Comparison of ENCODE assay signal across 18 cellular contexts in the genomic region with DNA sequence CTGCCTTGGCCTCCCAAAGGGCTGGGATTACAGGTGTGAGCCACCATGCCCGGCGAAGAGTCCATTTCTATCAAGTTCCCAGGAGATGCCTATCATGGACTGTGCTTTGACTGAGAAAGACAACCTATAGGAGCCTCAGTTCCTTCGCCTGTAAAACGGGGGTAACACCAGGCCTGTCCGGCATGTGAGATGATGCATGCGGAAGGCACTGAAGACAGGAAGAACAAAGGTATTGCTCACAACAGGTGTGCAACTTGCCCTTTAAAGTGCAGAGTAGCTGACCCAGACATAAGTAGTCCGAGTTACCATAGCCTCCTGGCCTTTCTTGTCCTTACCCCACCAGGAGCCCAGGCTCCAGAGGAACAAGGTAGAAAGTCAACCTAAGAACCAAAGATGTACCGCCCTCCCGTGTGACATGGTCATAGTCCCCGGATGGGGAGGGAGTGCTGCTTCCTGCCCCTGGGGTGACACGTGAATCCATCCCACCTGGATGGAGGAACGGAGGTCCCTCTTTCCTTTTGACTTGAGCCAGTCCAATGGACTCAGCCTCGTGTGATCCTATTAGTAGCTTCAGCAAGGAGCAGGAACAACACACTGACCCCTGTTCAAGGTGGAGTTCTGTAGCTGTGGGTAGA.
"Had no signal": no experiment of that assay in that cellular context is flagged by ENCODE, and none has a peak within 500 bp of the region (broad histone marks: within the 10 kb centered on the region; RNA-seq: fewer than 3 reads in every experiment).

No MANE protein-coding gene starts in this region.

- H3K27ac ChIP-seq: esophagus squamous epithelium, gastroesophageal sphincter, psoas muscle, spleen, stomach, thoracic aorta, uterus had no signal

- H3K27me3 Mint-ChIP-seq: naive thymus-derived CD8-positive, alpha-beta T cell had no signal

- H3K4me3 ChIP-seq: esophagus squamous epithelium, gastroesophageal sphincter, psoas muscle, spleen, stomach, thoracic aorta, uterus had no signal

- H3K4me1 ChIP-seq: uterus had no signal

- H3K79me2 ChIP-seq: parathyroid adenoma had no signal

- H3K36me3 Mint-ChIP-seq: naive thymus-derived CD8-positive, alpha-beta T cell had no signal

- H3K9me3 ChIP-seq: esophagus squamous epithelium, gastroesophageal sphincter, psoas muscle, spleen, stomach, thoracic aorta, uterus had no signal

- H3K4me3 Mint-ChIP-seq: neural crest cell, type B pancreatic cell had no signal

- DNase-seq: dermis blood vessel endothelial cell; esophagus squamous epithelium; foreskin fibroblast; glutamatergic neuron; islet precursor cell; naive thymus-derived CD8-positive, alpha-beta T cell; psoas muscle; spleen; stimulated activated CD4-positive, alpha-beta T cell treated with anti-CD3 and anti-CD28 coated beads, Interleukin-15, amount 100 ng/mL, for 24 hours; stimulated activated CD4-positive, alpha-beta T cell treated with anti-CD3 and anti-CD28 coated beads, Interleukin-1b, Interleukin-23, amount 100 ng/mL, for 48 hours; stimulated activated CD4-positive, alpha-beta T cell treated with anti-CD3 and anti-CD28 coated beads, Interleukin-4, amount 100 ng/mL, for 24 hours; stomach; uterus had no signal

- H3K27me3 ChIP-seq: esophagus squamous epithelium, spleen, stomach, uterus had no signal

- H3K36me3 ChIP-seq: esophagus squamous epithelium, gastroesophageal sphincter, spleen, stomach, thoracic aorta, uterus had no signal

- H3K9me3 Mint-ChIP-seq: type B pancreatic cell had no signal
